In the genomic region with DNA sequence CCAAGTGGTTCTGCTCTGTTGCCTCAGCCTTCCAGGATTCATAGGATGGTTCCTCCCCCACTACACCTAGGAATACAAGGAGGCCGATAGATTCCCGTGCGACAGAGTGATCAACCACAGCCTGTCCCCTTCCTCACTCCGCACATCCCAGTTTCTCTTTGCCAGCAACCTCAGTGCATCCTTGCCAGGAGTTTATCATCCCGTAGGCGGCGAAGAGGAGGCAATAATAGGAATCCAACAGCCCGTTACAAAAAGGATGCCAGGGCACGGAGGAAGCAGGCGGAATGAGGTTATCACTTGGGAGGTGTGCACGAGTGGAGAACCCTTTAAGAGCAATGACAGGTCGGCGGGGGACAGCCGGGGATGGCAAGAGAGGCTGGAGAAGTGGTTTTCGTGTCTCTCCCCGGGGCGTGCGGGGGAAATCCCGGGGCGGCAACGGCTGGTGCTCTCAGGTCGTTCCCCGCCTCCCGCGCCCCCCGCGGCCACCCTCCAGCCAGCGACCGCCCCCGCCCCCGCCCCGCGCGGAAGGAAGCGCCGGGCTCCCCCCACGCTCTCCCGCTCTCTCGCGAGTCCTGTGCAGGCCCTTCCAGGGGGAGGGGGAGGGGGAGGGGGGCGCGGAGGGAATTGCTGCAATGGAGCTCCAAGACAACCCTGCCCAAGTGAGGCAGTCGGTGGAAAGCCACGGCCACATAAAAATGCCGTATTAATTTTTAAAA, we compare ENCODE assay signal across 8 cellular contexts. TPM values are rescaled to one million over a fixed set of nuclear protein-coding genes. Genes with fewer than 3 reads are reported as not detected.
A peak's percentile ranks its signal among the peaks of the same experiment; 100 is the strongest.
DNase-seq lines count a peak whose midpoint lies in the region; ATAC-seq, FAIRE-seq and TF ChIP-seq lines count a peak whose summit lies in the region.

No MANE protein-coding gene starts in this region.

- DNase-seq in NOMO-1 (lab: John Stamatoyannopoulos, UW; ENCODE audit: unreplicated experiment in 2 of 2) (peak; percentile 37 to 78), NOMO-1 treated with dmso at 0.1 percent for 144 hours (lab: John Stamatoyannopoulos, UW; ENCODE audit: unreplicated experiment) (no peak), NCI-H1694 treated with DMSO at 0.1 percent for 48 hours (lab: John Stamatoyannopoulos, UW) (peak; percentile 45), coronary artery (ENCODE audit: low spot score) (peak; percentile 83), HepG2 (ENCODE audit: low spot score) (peak; percentile 31)
- DNase-seq in activated CD4-positive, alpha-beta T cell treated with anti-CD3 and anti-CD28 coated beads for 48 hours = peak; percentile 45
- peak; percentile 50 for DNase-seq in stimulated activated CD4-positive, alpha-beta T cell treated with anti-CD3 and anti-CD28 coated beads, Interleukin-4, amount 100 ng/mL, for 1 hour

- peaks cover 37% of the 10 kb centered on the region for H3K4me1 ChIP-seq in HepG2 (ENCODE audit: insufficient read depth, low read length)

- no peaks in the 10 kb centered on the region for H4K20me1 ChIP-seq in HepG2 (ENCODE audit: insufficient read depth, low read length)

- no peaks in the 10 kb centered on the region for H3K9me3 ChIP-seq in HepG2 (ENCODE audit: low read length)

- peak overlapping the region; percentile 51 for H3K9ac ChIP-seq in HepG2 (ENCODE audit: insufficient read depth, low read depth, low read length)

- intact Hi-C loops in HepG2 (cut with micrococcal nuclease; ENCODE audit: unreplicated experiment) = loop anchor here (2.0 to 5.0 kb wide), 4 partner anchors 81 to 387 kb away; no protein-coding TSS in a partner anchor

- POLR2A ChIA-PET in HepG2 (lab: Yijun Ruan, JAX) = interaction anchor here (2.8 kb wide), 1 partner anchor 11 kb away, joined by 17 read pairs; no protein-coding TSS in a partner anchor

- H3K27ac ChIP-seq in coronary artery (peak overlapping the region; percentile 83 to 99), HepG2 (ENCODE audit: extremely low read length, insufficient read depth, low read length) (peak overlapping the region; percentile 81)

- peak overlapping the region; percentile 84 for H3K4me2 ChIP-seq in HepG2 (ENCODE audit: low read depth, low read length)

- in situ Hi-C loops in HepG2 (cut with HindIII; ENCODE audit: extremely low pct_ligation_motif_present, low pct_unique_long_range_greater_than_20kb) = loop anchor here (10.0 kb wide), 1 partner anchor 151 kb away; no protein-coding TSS in a partner anchor

- H3K27me3 ChIP-seq in HepG2 (ENCODE audit: control insufficient read depth in 1 of 2, insufficient read depth in 2 of 2, low read length in 2 of 2) = no peaks in the 10 kb centered on the region; a peak in 1 of 5 replicates

- ATAC-seq in HepG2 = peak; percentile 4
- no peak for ATAC-seq in HG02884 (IDR thresholded peaks at IDR 0.05; ENCODE audit: unreplicated experiment)

- TF ChIP-seq CTCF in coronary artery (IDR thresholded peaks at IDR 0.05) (no peak), HepG2 (CRISPR knock-in tag; IDR thresholded peaks at IDR 0.05) (no peak)

- peak; percentile 47 for FAIRE-seq in HepG2 (lab: Jason Lieb, UNC)

- no peak for TF ChIP-seq EP300 in HepG2 (IDR thresholded peaks at IDR 0.05; ENCODE audit: low read depth in 2 of 2, low read length in 2 of 2)
- no peak for TF ChIP-seq EP300 in HepG2 (CRISPR knock-in tag; IDR thresholded peaks at IDR 0.05; ENCODE audit: borderline replicate concordance)

- no peak for TF ChIP-seq POLR2A in HepG2 (IDR thresholded peaks at IDR 0.05; ENCODE audit: insufficient read depth in 1 of 2, low read depth in 2 of 2, low read length in 2 of 2)

- WGBS in HepG2 (ENCODE audit: low lambda C conversion rate) = 7% methylated on average over 17 of the region's 45 CpGs

- H3K36me3 ChIP-seq in HepG2 (replicated peaks in 1 of 2; ENCODE audit: control insufficient read depth in 1 of 2, insufficient read depth in 2 of 2, low read length in 2 of 2) = peaks cover 0 to 3% of the 10 kb centered on the region in 2 experiments; a peak in 1 of 5 replicates

- no peak for TF ChIP-seq RAD21 in HepG2 (CRISPR knock-in tag; IDR thresholded peaks at IDR 0.05)

- H3K79me2 ChIP-seq in HepG2 (ENCODE audit: insufficient read depth, low read length) = peaks cover 37% of the 10 kb centered on the region

- H3K4me3 ChIP-seq in coronary artery (peak overlapping the region; percentile 98), HepG2 (replicated peaks in 1 of 3; ENCODE audit: insufficient read depth in 1 of 3, low read depth in 2 of 3, low read length in 3 of 3) (peak overlapping the region; percentile 95 to 98 (median 96))

- H2AFZ ChIP-seq in HepG2 (ENCODE audit: low read length) = no peak overlapping the region

- CTCF ChIA-PET in HepG2 (lab: Yijun Ruan, JAX; ENCODE audit: low intra/inter-chr PET ratio, low total read pairs) = no interaction called here

- no TSS peak for BruUV-seq in HepG2 (replicated peaks; lab: Mats Ljungman, UMichigan)

TF ChIP-seq in HepG2, 621 proteins besides CTCF, POLR2A, EP300 and RAD21 (continues in another document):
- TF ChIP-seq ZNF749 (CRISPR knock-in tag; IDR thresholded peaks at IDR 0.05; ENCODE audit: borderline replicate concordance) (no peak), REPIN1 (CRISPR knock-in tag; IDR thresholded peaks at IDR 0.05; ENCODE audit: borderline replicate concordance, low read depth) (0 out of 2 replicates have a peak, but pooled peaks have one; percentile 27), KDM2A (CRISPR knock-in tag; IDR thresholded peaks at IDR 0.05; ENCODE audit: borderline replicate concordance, low read depth) (0 out of 2 replicates have a peak, but pooled peaks have one; percentile 23), ZNF766 (CRISPR knock-in tag; IDR thresholded peaks at IDR 0.05; ENCODE audit: borderline replicate concordance) (no peak), GABPB1 (CRISPR knock-in tag; IDR thresholded peaks at IDR 0.05) (0 out of 2 replicates have a peak, but pooled peaks have one; percentile 23), MAX (IDR thresholded peaks at IDR 0.05) (0 out of 2 replicates have a peak, but pooled peaks have one; percentile 26), CHD2 (IDR thresholded peaks at IDR 0.05; ENCODE audit: low read depth, low read length) (peak; percentile 79), HIVEP1 (CRISPR knock-in tag; IDR thresholded peaks at IDR 0.05) (no peak), ZNF501 (CRISPR knock-in tag; IDR thresholded peaks at IDR 0.05) (peak; percentile 44; the same call in 1 of the 2 replicates), ZSCAN20 (CRISPR knock-in tag; IDR thresholded peaks at IDR 0.05; ENCODE audit: borderline replicate concordance) (no peak)
- TF ChIP-seq, protein P1, sequence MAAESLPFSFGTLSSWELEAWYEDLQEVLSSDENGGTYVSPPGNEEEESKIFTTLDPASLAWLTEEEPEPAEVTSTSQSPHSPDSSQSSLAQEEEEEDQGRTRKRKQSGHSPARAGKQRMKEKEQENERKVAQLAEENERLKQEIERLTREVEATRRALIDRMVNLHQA (CRISPR knock-in tag; IDR thresholded peaks at IDR 0.05) = no peak

RNA-seq across cellular contexts. Expression of gene PPP3CA, which starts 1.6 kb away (rescaled TPM):
- total RNA-seq in HepG2 (2016; rRNA removed; fragmentation: Illumina TruSeq; extraction: Trizol) = 13.2 and 18.0 TPM in 2 replicates
- 1.9 and 4.1 TPM in 2 replicates for total RNA-seq in HepG2 (2016; cell fraction: cytosol; rRNA removed; fragmentation: Illumina TruSeq; extraction: Trizol; ENCODE audit: low read depth)
- 11.4 and 19.0 TPM in 2 replicates for total RNA-seq in HepG2 (2016; cell fraction: insoluble cytoplasmic fraction; rRNA removed; fragmentation: Illumina TruSeq; extraction: Trizol)
- total RNA-seq in HepG2 (2016; cell fraction: membrane; rRNA removed; fragmentation: Illumina TruSeq; extraction: Trizol) = 4.8 and 5.0 TPM in 2 replicates
- 11.6 TPM in 2 replicates for total RNA-seq in HepG2 (2016; cell fraction: nucleus; rRNA removed; fragmentation: Illumina TruSeq; extraction: Trizol)
- polyA plus RNA-seq in HepG2 (2011; rRNA removed) = 4.5 and 4.8 TPM in 2 replicates
- polyA plus RNA-seq in HepG2 (2011; cell fraction: cytosol; rRNA removed) = 2.5 and 3.2 TPM in 2 replicates
- 2.5 and 2.8 TPM in 2 replicates for polyA plus RNA-seq in HepG2 (2011; cell fraction: nucleus; rRNA removed)
- 11.7 and 12.9 TPM in 2 replicates for polyA plus RNA-seq in HepG2 (2012)
- 0.66 and 0.71 TPM in 2 replicates for polyA plus RNA-seq in HepG2 (2016; cell fraction: cytosol; fragmentation: Illumina TruSeq; extraction: Trizol; ENCODE audit: low read depth)
- polyA plus RNA-seq in HepG2 (2016; cell fraction: insoluble cytoplasmic fraction; fragmentation: Illumina TruSeq; extraction: Trizol; ENCODE audit: low read depth) = 15.7 and 16.7 TPM in 2 replicates
- polyA plus RNA-seq in HepG2 (2016; cell fraction: membrane; fragmentation: Illumina TruSeq; extraction: Trizol; ENCODE audit: low read depth) = 3.2 and 3.3 TPM in 2 replicates
- polyA plus RNA-seq in HepG2 (2016; cell fraction: nucleus; fragmentation: Illumina TruSeq; extraction: Trizol; ENCODE audit: insufficient read depth, low read depth) = 10.5 and 11.0 TPM in 2 replicates
- polyA minus RNA-seq in HepG2 (2011; rRNA and poly(A)+ RNA removed; ENCODE audit: low replicate concordance) = 7.3 and 9.6 TPM in 2 replicates
- polyA minus RNA-seq in HepG2 (2011; cell fraction: cytosol; rRNA and poly(A)+ RNA removed) = 13.9 and 14.4 TPM in 2 replicates
- 22.3 and 32.1 TPM in 2 replicates for polyA minus RNA-seq in HepG2 (2011; cell fraction: nucleus; rRNA and poly(A)+ RNA removed)
